Comparison of ENCODE assay signal across 28 cellular contexts in genomic region chr7:158188676-158189075, GRCh38.
"Had no signal": no experiment of that assay in that cellular context is flagged by ENCODE, and none has a peak within 500 bp of the region (broad histone marks: within the 10 kb centered on the region; RNA-seq: fewer than 3 reads in every experiment).

No MANE protein-coding gene starts in this region.

- H3K4me3 Mint-ChIP-seq: mesothelial cell of epicardium; naive B cell; natural killer cell; nephron progenitor cell; neural progenitor cell; stimulated activated naive B cell treated with anti-CD40 and anti-IgM and Interleukin-4, amounts not matched to agents 10 μg/mL and 1 μg/mL and 100 μg/mL, for 72 hours had no signal

- H3K9ac ChIP-seq: neural progenitor cell had no signal

- H3K4me3 ChIP-seq: heart left ventricle, left ventricle myocardium inferior, neural progenitor cell, ovary, right atrium auricular region, right lobe of liver, smooth muscle cell, stomach, thoracic aorta, tibial artery, upper lobe of right lung had no signal

- H3K27ac Mint-ChIP-seq: mesothelial cell of epicardium; naive B cell; natural killer cell; nephron progenitor cell; progenitor cell of endocrine pancreas; stimulated activated naive B cell treated with anti-CD40 and anti-IgM and Interleukin-4, amounts not matched to agents 10 μg/mL and 1 μg/mL and 100 μg/mL, for 72 hours had no signal

- H3K27ac ChIP-seq: heart left ventricle, left ventricle myocardium inferior, neural progenitor cell, neutrophil, ovary, right atrium auricular region, right lobe of liver, stomach, thoracic aorta, tibial artery, upper lobe of right lung had no signal

- H3K4me1 Mint-ChIP-seq: mesothelial cell of epicardium; naive B cell; natural killer cell; stimulated activated naive B cell treated with anti-CD40 and anti-IgM and Interleukin-4, amounts not matched to agents 10 μg/mL and 1 μg/mL and 100 μg/mL, for 72 hours had no signal

- H3K4me1 ChIP-seq: heart left ventricle, left ventricle myocardium inferior, neural progenitor cell, right atrium auricular region, right lobe of liver, stomach, tibial artery, upper lobe of right lung had no signal

- ATAC-seq: heart left ventricle; natural killer cell; right lobe of liver; stimulated activated naive B cell treated with anti-CD40 and anti-IgM and Interleukin-4, amounts not matched to agents 10 μg/mL and 1 μg/mL and 100 μg/mL, for 72 hours; stimulated activated naive CD8-positive, alpha-beta T cell treated with anti-CD3 and anti-CD28 coated beads, Interleukin-15, Interleukin-2, amounts not matched to agents 100 U/mL and 50 U/mL, for 24 hours; upper lobe of right lung had no signal

- H3K27me3 ChIP-seq: heart left ventricle, neural progenitor cell, neutrophil, ovary, right atrium auricular region, right lobe of liver, stomach, tibial artery, upper lobe of right lung had no signal

- H3K36me3 ChIP-seq: heart left ventricle, left ventricle myocardium inferior, neural progenitor cell, neutrophil, ovary, right atrium auricular region, right lobe of liver, thoracic aorta, tibial artery, upper lobe of right lung had no signal

- H2AFZ ChIP-seq: neural progenitor cell had no signal

- H3K4me2 ChIP-seq: neural progenitor cell, smooth muscle cell had no signal

- H3K9me3 ChIP-seq: neutrophil, right atrium auricular region, right lobe of liver, thoracic aorta, upper lobe of right lung had no signal

- H3K36me3 Mint-ChIP-seq: natural killer cell; neural progenitor cell; stimulated activated naive B cell treated with anti-CD40 and anti-IgM and Interleukin-4, amounts not matched to agents 10 μg/mL and 1 μg/mL and 100 μg/mL, for 72 hours had no signal

- H3K27me3 Mint-ChIP-seq: naive B cell; progenitor cell of endocrine pancreas; stimulated activated naive B cell treated with anti-CD40 and anti-IgM and Interleukin-4, amounts not matched to agents 10 μg/mL and 1 μg/mL and 100 μg/mL, for 72 hours had no signal

- DNase-seq: heart left ventricle; hypothalamus; islet precursor cell; left ventricle myocardium inferior; mesendoderm; naive B cell; natural killer cell; nephron progenitor cell; occipital lobe; ovary; right lobe of liver; stimulated activated CD4-positive, alpha-beta T cell treated with anti-CD3 and anti-CD28 coated beads, Interleukin-12 subunit alpha, Interleukin-12 subunit beta, amount 100 ng/mL, for 4 hours; stimulated activated CD4-positive, alpha-beta T cell treated with anti-CD3 and anti-CD28 coated beads, Interleukin-15, amount 100 ng/mL, for 24 hours; stimulated activated CD4-positive, alpha-beta T cell treated with anti-CD3 and anti-CD28 coated beads, Interleukin-2, amount 100 ng/mL, for 24 hours; stimulated activated CD4-positive, alpha-beta T cell treated with anti-CD3 and anti-CD28 coated beads, Interleukin-4, amount 100 ng/mL, for 1 hour; stimulated activated naive B cell treated with anti-CD40 and anti-IgM and Interleukin-4, amounts not matched to agents 10 μg/mL and 1 μg/mL and 100 μg/mL, for 72 hours; stimulated activated naive CD8-positive, alpha-beta T cell treated with anti-CD3 and anti-CD28 coated beads, Interleukin-15, Interleukin-2, amounts not matched to agents 100 U/mL and 50 U/mL, for 24 hours; stomach; tibial artery; trophoblast cell; upper lobe of right lung had no signal
